Comparison of ENCODE assay signal across 8 cellular contexts in the genomic region with DNA sequence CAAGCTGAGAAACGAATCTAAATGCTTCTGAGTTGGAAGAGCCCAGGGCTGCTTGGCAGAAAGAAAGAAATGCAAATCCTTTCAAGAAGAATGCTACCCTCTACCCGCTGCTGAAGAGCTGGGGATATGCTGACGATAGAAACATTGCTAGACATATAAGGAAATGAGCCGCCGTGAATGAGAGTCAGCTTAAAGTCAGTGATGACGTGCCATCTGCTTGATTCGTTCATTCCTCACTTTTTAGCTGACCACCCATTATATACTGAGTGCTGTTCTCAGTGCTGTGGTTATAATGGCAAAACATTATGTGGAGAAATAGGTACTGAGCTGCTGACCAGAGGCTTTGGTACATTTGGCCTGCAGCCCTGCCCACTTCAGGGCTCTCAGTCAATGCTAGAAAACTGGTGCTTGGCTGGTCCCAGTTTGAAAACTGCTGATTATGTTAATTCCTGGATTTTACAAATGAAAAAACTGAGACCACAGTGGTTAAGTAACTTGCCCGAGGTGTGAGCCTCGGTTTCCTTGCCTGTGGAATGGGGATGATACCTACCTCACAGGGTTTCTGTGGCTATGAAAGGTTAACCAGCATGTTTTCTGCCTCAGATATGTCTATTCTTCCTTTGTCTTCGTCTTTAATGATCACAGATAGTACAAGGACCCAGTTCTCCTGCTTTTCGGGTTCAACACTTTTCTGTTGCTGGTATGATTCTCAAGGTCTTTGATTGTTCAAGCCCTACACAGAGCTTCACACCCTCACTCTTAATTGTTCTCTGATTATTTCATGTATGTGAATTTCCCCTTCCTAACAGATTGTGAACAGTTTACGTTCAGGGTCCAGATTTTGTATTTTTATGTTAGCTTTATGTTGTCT. TPM values are rescaled to one million over a fixed set of nuclear protein-coding genes. Genes with fewer than 3 reads are reported as not detected.
A peak's percentile ranks its signal among the peaks of the same experiment; 100 is the strongest.
DNase-seq lines count a peak whose midpoint lies in the region; ATAC-seq and TF ChIP-seq lines count a peak whose summit lies in the region.

No MANE protein-coding gene starts in this region.

- peak overlapping the region; percentile 82 for H3K27ac Mint-ChIP-seq in CD8-positive, alpha-beta T cell
- H3K27ac Mint-ChIP-seq in effector memory CD8-positive, alpha-beta T cell, result peak overlapping the region; percentile 47 to 78

- H3K9me3 ChIP-seq in CD8-positive, alpha-beta T cell (ENCODE audit: low read length), result no peaks in the 10 kb centered on the region
- no peaks in the 10 kb centered on the region for H3K9me3 ChIP-seq in muscle layer of duodenum (ENCODE audit: control insufficient read depth in 1 of 2, low read length in 2 of 2)

- no peaks in the 10 kb centered on the region for H3K36me3 ChIP-seq in CD8-positive, alpha-beta T cell (ENCODE audit: insufficient read depth, low read length)
- no peaks in the 10 kb centered on the region for H3K36me3 ChIP-seq in muscle layer of duodenum (ENCODE audit: control insufficient read depth in 1 of 2, insufficient read depth in 2 of 2, low read length in 2 of 2)

- POLR2A ChIA-PET in CD8-positive, alpha-beta T cell (lab: Charles Lee), result no interaction called here

- H3K36me3 Mint-ChIP-seq in CD8-positive, alpha-beta T cell, result no peaks in the 10 kb centered on the region
- peaks cover 4% of the 10 kb centered on the region for H3K36me3 Mint-ChIP-seq in effector memory CD8-positive, alpha-beta T cell (ENCODE audit: insufficient read depth)

- no peak for TF ChIP-seq CTCF in CD8-positive, alpha-beta T cell (IDR thresholded peaks at IDR 0.05)

- CTCF ChIA-PET in CD8-positive, alpha-beta T cell (lab: Charles Lee), result interaction anchor here (0.6 to 1.0 kb wide), 4 partner anchors 63 to 358 kb away, joined by 3 to 4 read pairs (median 3); no protein-coding TSS in a partner anchor

- H3K27ac ChIP-seq in CD8-positive, alpha-beta T cell (ENCODE audit: low read depth, low read length), result no peak overlapping the region
- H3K27ac ChIP-seq in muscle layer of duodenum (ENCODE audit: low read length), result peak overlapping the region; percentile 88

- peaks cover 27% of the 10 kb centered on the region for H3K4me1 ChIP-seq in CD8-positive, alpha-beta T cell (ENCODE audit: insufficient read depth, low read length)
- H3K4me1 ChIP-seq in muscle layer of duodenum (ENCODE audit: control insufficient read depth in 1 of 2, insufficient read depth in 2 of 2, low read length in 2 of 2), result peaks cover 4 to 23% of the 10 kb centered on the region in 2 donors

- no peaks in the 10 kb centered on the region for H3K27me3 ChIP-seq in CD8-positive, alpha-beta T cell (ENCODE audit: insufficient read depth, low read length)
- no peaks in the 10 kb centered on the region for H3K27me3 ChIP-seq in muscle layer of duodenum (ENCODE audit: low read depth, low read length)

- H3K9me3 Mint-ChIP-seq in CD8-positive, alpha-beta T cell, result no peaks in the 10 kb centered on the region
- no peaks in the 10 kb centered on the region for H3K9me3 Mint-ChIP-seq in effector memory CD8-positive, alpha-beta T cell

- intact Hi-C loops in CD8-positive, alpha-beta T cell (cut with DNase I, micrococcal nuclease), result no loop called here

- ATAC-seq in CD8-positive, alpha-beta T cell, result peak; percentile 66
- peak; percentile 76 for ATAC-seq in effector memory CD8-positive, alpha-beta T cell (replicated peaks)
- no peak for ATAC-seq in GM21367 (IDR thresholded peaks at IDR 0.05; ENCODE audit: unreplicated experiment)
- ATAC-seq in HG02981 (IDR thresholded peaks at IDR 0.05; ENCODE audit: unreplicated experiment), result no peak

- no peak overlapping the region for H3K4me3 Mint-ChIP-seq in CD8-positive, alpha-beta T cell
- peak overlapping the region; percentile 9 to 17 for H3K4me3 Mint-ChIP-seq in effector memory CD8-positive, alpha-beta T cell

- H3K27me3 Mint-ChIP-seq in CD8-positive, alpha-beta T cell (ENCODE audit: low read depth), result no peaks in the 10 kb centered on the region
- H3K27me3 Mint-ChIP-seq in effector memory CD8-positive, alpha-beta T cell, result no peaks in the 10 kb centered on the region

- peaks cover 50% of the 10 kb centered on the region for H3K4me1 Mint-ChIP-seq in CD8-positive, alpha-beta T cell (ENCODE audit: low read depth)
- peaks cover 38 to 44% of the 10 kb centered on the region in 2 donors for H3K4me1 Mint-ChIP-seq in effector memory CD8-positive, alpha-beta T cell (ENCODE audit: low read depth in 2 of 2)

- H3K4me3 ChIP-seq in CD8-positive, alpha-beta T cell (ENCODE audit: low read depth, low read length), result no peak overlapping the region
- no peak overlapping the region for H3K4me3 ChIP-seq in muscle layer of duodenum (ENCODE audit: low read depth in 1 of 2, low read length in 2 of 2)

- DNase-seq in CD8-positive, alpha-beta T cell, result peak in 1 of 7 experiments; percentile 24
- DNase-seq in NCI-H524 treated with DMSO at 0.1 percent for 48 hours (lab: John Stamatoyannopoulos, UW) (peak; percentile 68), NOMO-1 (lab: John Stamatoyannopoulos, UW; ENCODE audit: unreplicated experiment in 2 of 2) (no peak), NCI-H510A (lab: John Stamatoyannopoulos, UW) (no peak)
- DNase-seq in effector memory CD8-positive, alpha-beta T cell, result peak in 2 of 3 experiments; percentile 10 to 20

RNA-seq across cellular contexts. Expression of a gene that starts 27.7 kb away (rescaled TPM):
- total RNA-seq in CD8-positive, alpha-beta T cell, result 10 to 100 TPM; 73.6 to 78.9 TPM

Comparison
In these comparisons a context has a peak if more than half of its experiments do, and no peak if none do; other contexts are left out.
1. ATAC-seq: peak in CD8-positive, alpha-beta T cell (single experiment) and effector memory CD8-positive, alpha-beta T cell (single experiment); none in GM21367 (single experiment) and HG02981 (single experiment).
2. DNase-seq: peak in NCI-H524 treated with DMSO at 0.1 percent for 48 hours (single experiment) and effector memory CD8-positive, alpha-beta T cell (2 of 3); none in NOMO-1 (0 of 2) and NCI-H510A (single experiment).